24 cellular contexts compared by ENCODE assay signal in genomic region chr10:9268176-9268575, GRCh38.
DNase-seq lines count a peak whose midpoint lies in the region; ATAC-seq and TF ChIP-seq lines count a peak whose summit lies in the region.
"Had no signal": no experiment of that assay in that cellular context is flagged by ENCODE, and none has a peak within 500 bp of the region (broad histone marks: within the 10 kb centered on the region; RNA-seq: fewer than 3 reads in every experiment).

No MANE protein-coding gene starts in this region.

- no peak overlapping the region for H3K4ac ChIP-seq in trophoblast cell (ENCODE audit: low read depth, low read length)

- no peak overlapping the region for H4K12ac ChIP-seq in trophoblast cell (ENCODE audit: low read depth, low read length)

- H3K27ac Mint-ChIP-seq in activated CD4-positive, alpha-beta T cell treated with anti-CD3 and anti-CD28 coated beads for 36 hours = no peak overlapping the region
- H3K27ac Mint-ChIP-seq: CD14-positive monocyte; CD4-positive, alpha-beta T cell; CD8-positive, alpha-beta memory T cell; HFFc6 had no signal

- ATAC-seq in left ventricle myocardium superior (no peak), HG03196 (IDR thresholded peaks at IDR 0.05; ENCODE audit: unreplicated experiment) (no peak)
- ATAC-seq in activated CD4-positive, alpha-beta T cell treated with anti-CD3 and anti-CD28 coated beads for 36 hours = no peak
- ATAC-seq: A549, HCT116 had no signal

- intact Hi-C loops in left ventricle myocardium superior (cut with micrococcal nuclease) = no loop called here
- intact Hi-C loops in activated CD4-positive, alpha-beta T cell treated with anti-CD3 and anti-CD28 coated beads for 36 hours (cut with DNase I, micrococcal nuclease) = no loop called here

- in situ Hi-C loops in G401 (cut with HindIII; ENCODE audit: low sequenced_read_pairs) = no loop called here

- WGBS in trophoblast cell (ENCODE audit: extremely low coverage, insufficient coverage, insufficient read length) = no CpG with 5 or more reads among the region's 5 CpGs

- no peaks in the 10 kb centered on the region for H3K4me1 Mint-ChIP-seq in activated CD4-positive, alpha-beta T cell treated with anti-CD3 and anti-CD28 coated beads for 36 hours
- H3K4me1 Mint-ChIP-seq: CD8-positive, alpha-beta memory T cell; H9 had no signal

- no peak overlapping the region for H2AK5ac ChIP-seq in trophoblast cell (ENCODE audit: low read length)

- peak overlapping the region; percentile 27 for H3K23ac ChIP-seq in trophoblast cell (ENCODE audit: low read length)

- no peak for TF ChIP-seq CTCF in HEK293 (tag by site-specific recombination; IDR thresholded peaks at IDR 0.05)

- no peak overlapping the region for H3K27ac ChIP-seq in HEK293 (ENCODE audit: extremely low read depth, low read depth, low read length)
- H3K27ac ChIP-seq in trophoblast cell (ENCODE audit: low read depth, low read length) = no peak overlapping the region
- H3K27ac ChIP-seq: A549; BLaER1 treated with 17β-estradiol and CSF1 and Interleukin-3, amounts not matched to agents 10 nM and 100 nM; GM23248 had no signal

- no peaks in the 10 kb centered on the region for H3K79me1 ChIP-seq in trophoblast cell (ENCODE audit: low read length)

- H3K4me2 ChIP-seq in trophoblast cell (ENCODE audit: low read length) = no peak overlapping the region
- H3K4me2 ChIP-seq: A549; BLaER1 treated with 17β-estradiol and CSF1 and Interleukin-3, amounts not matched to agents 10 nM and 100 nM had no signal

- CTCF ChIA-PET in HEK293 (lab: Yijun Ruan, JAX) = no interaction called here
- CTCF ChIA-PET in activated CD4-positive, alpha-beta T cell treated with anti-CD3 and anti-CD28 coated beads for 36 hours (lab: Charles Lee) = no interaction called here

- no peak overlapping the region for H2AFZ ChIP-seq in trophoblast cell (ENCODE audit: insufficient read depth, low read length, poor library complexity)
- H2AFZ ChIP-seq: GM23248 had no signal

- H3K27me3 ChIP-seq in trophoblast cell (ENCODE audit: insufficient read depth, low read length) = no peaks in the 10 kb centered on the region
- H3K27me3 ChIP-seq: BE2C; BLaER1 treated with 17β-estradiol and CSF1 and Interleukin-3, amounts not matched to agents 10 nM and 100 nM had no signal

- H3K9me3 Mint-ChIP-seq in activated CD4-positive, alpha-beta T cell treated with anti-CD3 and anti-CD28 coated beads for 36 hours (ENCODE audit: low read depth) = no peaks in the 10 kb centered on the region
- H3K9me3 Mint-ChIP-seq: CD14-positive monocyte; CD4-positive, alpha-beta T cell had no signal

- no peak overlapping the region for H3K14ac ChIP-seq in trophoblast cell (ENCODE audit: low read length)

- no peaks in the 10 kb centered on the region for H3K4me1 ChIP-seq in HEK293 (ENCODE audit: control insufficient read depth, insufficient read depth, low read length)
- no peaks in the 10 kb centered on the region for H3K4me1 ChIP-seq in trophoblast cell (ENCODE audit: control insufficient read depth in 1 of 2, insufficient read depth in 2 of 2, low read length in 2 of 2)
- H3K4me1 ChIP-seq: A549, BE2C had no signal

- H4K91ac ChIP-seq in trophoblast cell (ENCODE audit: low read depth, low read length) = no peak overlapping the region

- DNase-seq in G401 (ENCODE audit: low spot score) (peak; percentile 75), cerebellum (ENCODE audit: low spot score) (peak; percentile 44), trophoblast cell (no peak), left ventricle myocardium superior (no peak)
- no peak for DNase-seq in activated CD4-positive, alpha-beta T cell treated with anti-CD3 and anti-CD28 coated beads for 36 hours
- DNase-seq: 8988T; ACHN; AML-193; BE2C; Calu3; CD4-positive, alpha-beta T cell; CD8-positive, alpha-beta memory T cell; COR-L47; DMS53; DMS79 treated with DMSO at 0.1 percent for 48 hours; GM23248; H9; HFFc6 had no signal

- no peak overlapping the region for H3K4me3 Mint-ChIP-seq in activated CD4-positive, alpha-beta T cell treated with anti-CD3 and anti-CD28 coated beads for 36 hours
- H3K4me3 Mint-ChIP-seq: CD14-positive monocyte; CD4-positive, alpha-beta T cell; CD8-positive, alpha-beta memory T cell; H9; HFFc6 had no signal

- H3K18ac ChIP-seq in trophoblast cell (ENCODE audit: low read length) = no peak overlapping the region

- H2BK5ac ChIP-seq in trophoblast cell (ENCODE audit: low read depth, low read length, poor library complexity) = no peak overlapping the region

- no peaks in the 10 kb centered on the region for H3K9me3 ChIP-seq in HEK293 (ENCODE audit: control insufficient read depth, insufficient read depth, low read depth, low read length)
- H3K9me3 ChIP-seq in trophoblast cell (ENCODE audit: insufficient read depth, low read depth, low read length) = no peaks in the 10 kb centered on the region
- H3K9me3 ChIP-seq: A549; BE2C; BLaER1 treated with 17β-estradiol and CSF1 and Interleukin-3, amounts not matched to agents 10 nM and 100 nM had no signal

- no peak overlapping the region for H4K8ac ChIP-seq in trophoblast cell (ENCODE audit: low read depth, low read length)

- no peaks in the 10 kb centered on the region for H3K36me3 ChIP-seq in HEK293 (ENCODE audit: control insufficient read depth in 2 of 2, insufficient read depth in 1 of 2, low read length in 2 of 2)
- H3K36me3 ChIP-seq in trophoblast cell (ENCODE audit: control insufficient read depth in 1 of 2, insufficient read depth in 2 of 2, low read length in 2 of 2) = no peaks in the 10 kb centered on the region
- H3K36me3 ChIP-seq: BE2C; BLaER1 treated with 17β-estradiol and CSF1 and Interleukin-3, amounts not matched to agents 10 nM and 100 nM had no signal

- H3K9ac ChIP-seq in trophoblast cell (ENCODE audit: low read length) = no peak overlapping the region
- H3K9ac ChIP-seq: BLaER1 treated with 17β-estradiol and CSF1 and Interleukin-3, amounts not matched to agents 10 nM and 100 nM; GM23248 had no signal

- no peak overlapping the region for H3K4me3 ChIP-seq in HEK293 (ENCODE audit: low read depth, low read length)
- no peak overlapping the region for H3K4me3 ChIP-seq in trophoblast cell (ENCODE audit: low read depth, low read length)
- H3K4me3 ChIP-seq: A549; BLaER1 treated with 17β-estradiol and CSF1 and Interleukin-3, amounts not matched to agents 10 nM and 100 nM; GM23248 had no signal

- POLR2A ChIA-PET in HEK293 (lab: Yijun Ruan, JAX) = no interaction called here
- POLR2A ChIA-PET in activated CD4-positive, alpha-beta T cell treated with anti-CD3 and anti-CD28 coated beads for 36 hours (lab: Charles Lee) = no interaction called here

- peaks cover 30% of the 10 kb centered on the region for H3K27me3 Mint-ChIP-seq in activated CD4-positive, alpha-beta T cell treated with anti-CD3 and anti-CD28 coated beads for 36 hours

- H2BK120ac ChIP-seq in trophoblast cell (ENCODE audit: insufficient read depth, low read length, poor library complexity) = no peak overlapping the region

- no peak overlapping the region for H2BK12ac ChIP-seq in trophoblast cell (ENCODE audit: low read length)

- H3K36me3 Mint-ChIP-seq in activated CD4-positive, alpha-beta T cell treated with anti-CD3 and anti-CD28 coated beads for 36 hours (ENCODE audit: low read depth) = no peaks in the 10 kb centered on the region
- H3K36me3 Mint-ChIP-seq: CD14-positive monocyte; CD8-positive, alpha-beta memory T cell had no signal

- no peaks in the 10 kb centered on the region for H3K79me2 ChIP-seq in trophoblast cell (ENCODE audit: control insufficient read depth, insufficient read depth, low read length, poor library complexity)

TF ChIP-seq in HEK293, 187 proteins besides CTCF, POLR2A, EP300 and RAD21:
- TF ChIP-seq KLF7 (tag by site-specific recombination; IDR thresholded peaks at IDR 0.05; ENCODE audit: borderline replicate concordance) (no peak), MZF1 (tag by site-specific recombination; IDR thresholded peaks at IDR 0.05; ENCODE audit: borderline replicate concordance) (peak; percentile 26; the same call in 1 of the 2 replicates)

Comparison
In these comparisons a context has a peak if more than half of its experiments do, and no peak if none do; other contexts are left out.
1. DNase-seq: peak in G401 (single experiment) and cerebellum (single experiment); none in trophoblast cell (0 of 2), left ventricle myocardium superior (single experiment) and activated CD4-positive, alpha-beta T cell treated with anti-CD3 and anti-CD28 coated beads for 36 hours (single experiment).